In genomic region chr4:158949094-158949493, GRCh38 we compare ENCODE assay signal across 11 cellular contexts.
DNase-seq lines count a peak whose midpoint lies in the region; ATAC-seq and TF ChIP-seq lines count a peak whose summit lies in the region.
"Had no signal": no experiment of that assay in that cellular context is flagged by ENCODE, and none has a peak within 500 bp of the region (broad histone marks: within the 10 kb centered on the region; RNA-seq: fewer than 3 reads in every experiment).

No MANE protein-coding gene starts in this region.

- H3K4me1 Mint-ChIP-seq in T-helper 2 cell treated with Interferon-gamma antibody and Interleukin-4, amounts not matched to agents 5 μg/mL and 100 μg/mL, for 36 hours (ENCODE audit: low read depth), result no peaks in the 10 kb centered on the region

- in situ Hi-C loops in KBM-7 (cut with MboI; ENCODE audit: low pct_unique_long_range_greater_than_20kb, low sequenced_read_pairs), result no loop called here

- intact Hi-C loops in right lobe of liver (cut with DNase I), result no loop called here

- ATAC-seq in GM18520 (IDR thresholded peaks at IDR 0.05; ENCODE audit: unreplicated experiment) (peak; percentile 42), HG03565 (IDR thresholded peaks at IDR 0.05; ENCODE audit: unreplicated experiment) (peak; percentile 48), right lobe of liver (peak; percentile 56 to 82 (median 64))

- H3K27me3 Mint-ChIP-seq in T-helper 2 cell treated with Interferon-gamma antibody and Interleukin-4, amounts not matched to agents 5 μg/mL and 100 μg/mL, for 36 hours (ENCODE audit: low read depth), result peaks cover 11% of the 10 kb centered on the region

- peaks cover 24% of the 10 kb centered on the region for H3K9me3 Mint-ChIP-seq in T-helper 2 cell treated with Interferon-gamma antibody and Interleukin-4, amounts not matched to agents 5 μg/mL and 100 μg/mL, for 36 hours

- H3K27ac ChIP-seq in right lobe of liver, result peak overlapping the region in 1 of 3 donors; percentile 21
- H3K27ac ChIP-seq: SJSA1 had no signal

- no peaks in the 10 kb centered on the region for H3K9me3 ChIP-seq in right lobe of liver

- H3K4me3 ChIP-seq in cardiac fibroblast (replicated peaks in 1 of 2; ENCODE audit: low read depth in 2 of 2, low read length in 2 of 2) (no peak overlapping the region), right lobe of liver (no peak overlapping the region)
- H3K4me3 ChIP-seq: SJSA1 had no signal

- no peak overlapping the region for H3K4me3 Mint-ChIP-seq in T-helper 2 cell treated with Interferon-gamma antibody and Interleukin-4, amounts not matched to agents 5 μg/mL and 100 μg/mL, for 36 hours

- no peaks in the 10 kb centered on the region for H3K27me3 ChIP-seq in right lobe of liver
- H3K27me3 ChIP-seq: SJSA1 had no signal

- H3K4me1 ChIP-seq in right lobe of liver, result peaks cover 0 to 29% (median 3%) of the 10 kb centered on the region in 4 donors

- no peak for TF ChIP-seq POLR2A in right lobe of liver (IDR thresholded peaks at IDR 0.05)

- TF ChIP-seq CTCF in cardiac fibroblast (IDR thresholded peaks at IDR 0.05; ENCODE audit: low read depth, low read length) (no peak), right lobe of liver (IDR thresholded peaks at IDR 0.05) (no peak)

- H3K36me3 Mint-ChIP-seq in T-helper 2 cell treated with Interferon-gamma antibody and Interleukin-4, amounts not matched to agents 5 μg/mL and 100 μg/mL, for 36 hours (ENCODE audit: low read depth), result no peaks in the 10 kb centered on the region

- H3K36me3 ChIP-seq in right lobe of liver, result no peaks in the 10 kb centered on the region
- H3K36me3 ChIP-seq: SJSA1 had no signal

- no peak overlapping the region for H3K27ac Mint-ChIP-seq in T-helper 2 cell treated with Interferon-gamma antibody and Interleukin-4, amounts not matched to agents 5 μg/mL and 100 μg/mL, for 36 hours

- DNase-seq in cardiac fibroblast (ENCODE audit: low read depth in 2 of 2) (peak; percentile 32 to 58), right lobe of liver (no peak), occipital lobe (lab: John Stamatoyannopoulos, UW) (no peak), KBM-7 (no peak), amygdala (lab: John Stamatoyannopoulos, UW) (no peak)
- DNase-seq in T-helper 2 cell treated with Interferon-gamma antibody and Interleukin-4, amounts not matched to agents 5 μg/mL and 100 μg/mL, for 36 hours (ENCODE audit: low spot score), result no peak
- DNase-seq: mesendoderm, NCI-H1694 treated with DMSO at 0.1 percent for 48 hours had no signal

Comparison
In these comparisons a context has a peak if more than half of its experiments do, and no peak if none do; other contexts are left out.
1. DNase-seq: peak in cardiac fibroblast (2 of 2); none in right lobe of liver (0 of 3), occipital lobe (single experiment), T-helper 2 cell treated with Interferon-gamma antibody and Interleukin-4, amounts not matched to agents 5 μg/mL and 100 μg/mL, for 36 hours (single experiment), KBM-7 (single experiment) and amygdala (0 of 56).
2. Peak in every context shown above with its lines, with median percentiles within 50 percentile points of each other: ATAC-seq.